In genomic region chr13:108667205-108667604, GRCh38 we compare ENCODE assay signal across 30 cellular contexts. TPM values are rescaled to one million over a fixed set of nuclear protein-coding genes. Genes with fewer than 3 reads are reported as not detected.
"Had no signal": no experiment of that assay in that cellular context is flagged by ENCODE, and none has a peak within 500 bp of the region (broad histone marks: within the 10 kb centered on the region; RNA-seq: fewer than 3 reads in every experiment).

No MANE protein-coding gene starts in this region.

- H3K4me1 Mint-ChIP-seq: endodermal cell had no signal

- ATAC-seq: effector memory CD8-positive, alpha-beta T cell; esophagus mucosa; foreskin keratinocyte; gastrocnemius medialis; gastroesophageal sphincter; heart left ventricle; heart right ventricle had no signal

- H3K36me3 ChIP-seq: colonic mucosa, esophagus muscularis mucosa, esophagus squamous epithelium, gastrocnemius medialis, gastroesophageal sphincter, heart left ventricle, heart right ventricle had no signal

- H3K27me3 ChIP-seq: colonic mucosa, esophagus muscularis mucosa, esophagus squamous epithelium, foreskin keratinocyte, gastrocnemius medialis, gastroesophageal sphincter, heart left ventricle, heart right ventricle had no signal

- H3K27ac Mint-ChIP-seq: dendritic cell treated with granulocyte-macrophage colony-stimulating factor and Interleukin-4, amounts not matched to agents 40 ng/mL and 50 ng/mL, for 4 days; effector memory CD8-positive, alpha-beta T cell; endodermal cell had no signal

- H3K27me3 Mint-ChIP-seq: dendritic cell treated with granulocyte-macrophage colony-stimulating factor and Interleukin-4, amounts not matched to agents 40 ng/mL and 50 ng/mL, for 4 days; effector memory CD8-positive, alpha-beta T cell had no signal

- DNase-seq: colonic mucosa; cortex of kidney; dermis blood vessel endothelial cell; dorsolateral prefrontal cortex; effector CD4-positive, alpha-beta T cell; effector CD8-positive, alpha-beta T cell; effector memory CD4-positive, alpha-beta T cell; effector memory CD8-positive, alpha-beta T cell; endodermal cell; erythroblast; esophagus squamous epithelium; foreskin fibroblast; foreskin keratinocyte; foreskin melanocyte; gastrocnemius medialis; glutamatergic neuron; head of caudate nucleus; heart left ventricle; heart right ventricle had no signal

- FAIRE-seq: colon, endometrium, endothelial cell of umbilical vein, frontal cortex had no signal

- H3K4me1 ChIP-seq: colonic mucosa, esophagus muscularis mucosa, esophagus squamous epithelium, foreskin keratinocyte, gastrocnemius medialis, gastroesophageal sphincter, heart left ventricle, heart right ventricle had no signal

- H3K4me3 Mint-ChIP-seq: dendritic cell treated with granulocyte-macrophage colony-stimulating factor and Interleukin-4, amounts not matched to agents 40 ng/mL and 50 ng/mL, for 4 days; effector memory CD8-positive, alpha-beta T cell; endodermal cell had no signal

- H3K27ac ChIP-seq: colonic mucosa, coronary artery, dorsolateral prefrontal cortex, epithelial cell of prostate, esophagus muscularis mucosa, esophagus squamous epithelium, foreskin keratinocyte, gastrocnemius medialis, gastroesophageal sphincter, heart left ventricle, heart right ventricle had no signal

- H3K9me3 ChIP-seq: colonic mucosa, gastrocnemius medialis had no signal

- H3K4me3 ChIP-seq: colonic mucosa, coronary artery, dorsolateral prefrontal cortex, esophagus muscularis mucosa, esophagus squamous epithelium, gastrocnemius medialis, gastroesophageal sphincter, heart left ventricle, heart right ventricle had no signal

RNA-seq across cellular contexts. Expression of gene MYO16, which starts 37.8 kb away (rescaled TPM):
- total RNA-seq: dermis blood vessel endothelial cell, dermis microvascular lymphatic vessel endothelial cell had no signal
